In the genomic region with DNA sequence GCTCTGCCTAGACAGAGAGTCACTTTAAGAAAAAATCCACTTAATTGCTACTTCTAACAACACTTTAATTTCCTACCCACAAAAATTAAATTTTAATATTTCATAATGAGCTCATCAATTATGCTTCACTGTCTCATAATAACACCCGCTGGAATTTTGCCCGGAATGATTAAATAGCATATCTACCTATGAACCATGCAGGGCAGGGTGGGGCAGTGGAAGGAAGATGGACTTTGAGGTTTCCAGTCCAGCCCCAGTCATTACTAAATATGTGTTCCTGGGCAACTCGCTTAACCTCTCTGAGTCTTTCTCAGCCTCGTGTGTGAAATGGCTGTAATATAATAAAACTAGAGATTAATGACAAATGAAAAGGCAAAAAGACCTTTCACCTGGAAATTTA, we compare ENCODE assay signal across 1 cellular context.
TF ChIP-seq lines count a peak whose summit lies in the region.

No MANE protein-coding gene starts in this region.

TF ChIP-seq in HepG2, 621 proteins besides CTCF, POLR2A, EP300 and RAD21:
- TF ChIP-seq AHR (CRISPR knock-in tag; IDR thresholded peaks at IDR 0.05) (no peak), ZNF768 (CRISPR knock-in tag; IDR thresholded peaks at IDR 0.05) (peak; percentile 51; the same call in 1 of the 2 replicates)
